ENCODE assay signal across 8 cellular contexts in genomic region chr2:96265840-96266569, GRCh38. TPM values are rescaled to one million over a fixed set of nuclear protein-coding genes. Genes with fewer than 3 reads are reported as not detected.
DNase-seq lines count a peak whose midpoint lies in the region; ATAC-seq, FAIRE-seq and TF ChIP-seq lines count a peak whose summit lies in the region.

Gene CIAO1 (plus strand): TSS chr2:96266225. CDS start chr2:96266351, 126 bp downstream.
Gene TMEM127 (minus strand): TSS chr2:96265997. CDS start chr2:96265381, 616 bp downstream.

- whole genome bisulfite sequencing in adrenal gland, 4 donors = 0 to 1% (median 0%) methylated on average over 13 to 76 of the region's 76 CpGs
- 1% methylated on average over 73 to 76 of the region's 76 CpGs for WGBS in heart right ventricle, 2 donors

- H3K36me3 ChIP-seq in adrenal gland (replicated peaks in 1 of 2) = peaks cover 0 to 49% of the 10 kb centered on the region in 2 donors
- H3K36me3 ChIP-seq in heart right ventricle = peaks cover 0 to 72% (median 29%) of the 10 kb centered on the region in 9 donors
- H3K36me3 ChIP-seq in upper lobe of right lung = peaks cover 69% of the 10 kb centered on the region

- peak within 1 kb of the TSS; percentile 36 to 97 (median 80) for H3K4me3 ChIP-seq in adrenal gland
- H3K4me3 ChIP-seq in heart right ventricle = peak within 1 kb of the TSS; percentile 91 to 99 (median 96)
- peak within 1 kb of the TSS; percentile 93 for H3K4me3 ChIP-seq in upper lobe of right lung

- H3K9me3 ChIP-seq in adrenal gland (replicated peaks in 1 of 3) (no peaks in the 10 kb centered on the region), heart right ventricle (no peaks in the 10 kb centered on the region), upper lobe of right lung (no peaks in the 10 kb centered on the region)

- DNase-seq in GM12892 (ENCODE audit: insufficient read length) = peak; percentile 98
- DNase-seq in NCI-H146 (lab: John Stamatoyannopoulos, UW) = peak; percentile 98
- DNase-seq in T-helper 1 cell = peak; percentile 95 to 98 (median 96)
- DNase-seq in adrenal gland = peak; percentile 99
- DNase-seq in heart right ventricle = peak; percentile 98 to 99
- DNase-seq in posterior vena cava (ENCODE audit: low spot score) = peak; percentile 100
- peak; percentile 100 for DNase-seq in upper lobe of right lung

- ATAC-seq in HG02852 (IDR thresholded peaks at IDR 0.05; ENCODE audit: unreplicated experiment) (peak; percentile 91), heart right ventricle (peak; percentile 96 to 98 (median 98)), upper lobe of right lung (peak; percentile 98)

- TF ChIP-seq POLR2A in GM12892 (IDR thresholded peaks at IDR 0.05; ENCODE audit: low read depth, low read length) (peak; percentile 80; the same call in 1 of the 2 replicates), adrenal gland (IDR thresholded peaks at IDR 0.05) (peak; percentile 66 to 89)

- H3K27me3 ChIP-seq in adrenal gland (no peaks in the 10 kb centered on the region), heart right ventricle (no peaks in the 10 kb centered on the region), upper lobe of right lung (no peaks in the 10 kb centered on the region)

- peaks cover 25 to 48% of the 10 kb centered on the region in 2 donors for H3K4me1 ChIP-seq in adrenal gland (replicated peaks in 1 of 2)
- H3K4me1 ChIP-seq in heart right ventricle = peaks cover 28 to 58% (median 52%) of the 10 kb centered on the region in 9 donors
- peaks cover 32% of the 10 kb centered on the region for H3K4me1 ChIP-seq in upper lobe of right lung

- peak; percentile 95 for FAIRE-seq in GM12892 (lab: Jason Lieb, UNC)

- peak in 4 of 6 experiments; percentile 12 to 59 (median 36) for TF ChIP-seq CTCF in adrenal gland (IDR thresholded peaks at IDR 0.05)
- TF ChIP-seq CTCF in heart right ventricle (IDR thresholded peaks at IDR 0.05) = peak in 5 of 9 donors; percentile 22 to 38 (median 34)
- TF ChIP-seq CTCF in upper lobe of right lung (IDR thresholded peaks at IDR 0.05) = no peak

- H3K27ac ChIP-seq in adrenal gland (peak within 1 kb of the TSS; percentile 48 to 99 (median 94)), heart right ventricle (peak within 1 kb of the TSS; percentile 84 to 99 (median 96)), upper lobe of right lung (peak within 1 kb of the TSS; percentile 93)

- intact Hi-C loops in adrenal gland (cut with DNase I) (loop anchor here in 1 of 2 donors (10.0 kb wide), 1 partner anchor 121 kb away; the partner anchor contains the start of gene DUSP2), heart right ventricle (cut with DNase I) (loop anchor here in 6 of 10 donors (1.0 to 10.0 kb wide), 8 partner anchors 36 to 271 kb away; partner anchors contain the start of genes STARD7 (in 3 of the 6), DUSP2 (in 2 of the 6), SNRNP200 (in 2 of the 6) and ANKRD36C (in 1 of the 6)), posterior vena cava (cut with DNase I) (loop anchor here in 1 of 2 donors (10.0 kb wide), 1 partner anchor 61 kb away; the partner anchor contains the start of gene STARD7), upper lobe of right lung (cut with DNase I) (no loop called here)

RNA-seq across cellular contexts. Expression of gene CIAO1, which starts in this region (rescaled TPM):
- 34.5 TPM for polyA plus RNA-seq in GM12892 (2012; ENCODE audit: missing spikeins)
- total RNA-seq in adrenal gland = 100 to 1,000 TPM in 6 of 8 donors, 10 to 100 TPM in 2; 92.5 to 237 (median 139) TPM
- polyA plus RNA-seq in adrenal gland = 100 to 1,000 TPM in 1 of 3 donors, 10 to 100 TPM in 2; 52.5 to 137 (median 59.5) TPM
- 10 to 100 TPM; 59.2 to 72.1 (median 64.9) TPM for total RNA-seq in heart right ventricle
- polyA plus RNA-seq in heart right ventricle = 10 to 100 TPM; 22.1 to 59.4 TPM
- 10 to 100 TPM; 41.9 to 46.4 TPM for total RNA-seq in posterior vena cava
- 61.7 TPM for total RNA-seq in upper lobe of right lung

RNA-seq across cellular contexts. Expression of gene TMEM127, which starts in this region (rescaled TPM):
- 9.1 TPM for polyA plus RNA-seq in GM12892 (2012; ENCODE audit: missing spikeins)
- total RNA-seq in adrenal gland = 10 to 100 TPM; 57.7 to 89.2 (median 71.2) TPM
- polyA plus RNA-seq in adrenal gland = 10 to 100 TPM; 14.9 to 48.2 (median 14.9) TPM
- 100 to 1,000 TPM in 4 of 10 donors, 10 to 100 TPM in 6; 72.2 to 113 (median 95.1) TPM for total RNA-seq in heart right ventricle
- 10 to 100 TPM; 15.2 to 70.6 TPM for polyA plus RNA-seq in heart right ventricle
- total RNA-seq in posterior vena cava = 10 to 100 TPM; 49.2 to 52.4 TPM
- total RNA-seq in upper lobe of right lung = 67.3 TPM

Comparison
In these comparisons a context has a peak if more than half of its experiments do, and no peak if none do; other contexts are left out.
1. Peak in every context shown above with its lines: DNase-seq, ATAC-seq, H3K4me3 ChIP-seq and H3K27ac ChIP-seq.